17 cellular contexts compared by ENCODE assay signal in genomic region chr18:11175266-11175947, GRCh38. TPM values are rescaled to one million over a fixed set of nuclear protein-coding genes. Genes with fewer than 3 reads are reported as not detected.
DNase-seq lines count a peak whose midpoint lies in the region; ATAC-seq, FAIRE-seq and TF ChIP-seq lines count a peak whose summit lies in the region.
"Had no signal": no experiment of that assay in that cellular context is flagged by ENCODE, and none has a peak within 500 bp of the region (broad histone marks: within the 10 kb centered on the region; RNA-seq: fewer than 3 reads in every experiment).

No MANE protein-coding gene starts in this region.

- no peak for FAIRE-seq in HepG2 (lab: Jason Lieb, UNC)
- FAIRE-seq: GM12892 had no signal

- H3K9me3 Mint-ChIP-seq in chondrocyte (ENCODE audit: low read depth) = peaks cover 3% of the 10 kb centered on the region
- H3K9me3 Mint-ChIP-seq in neural progenitor cell = no peaks in the 10 kb centered on the region
- no peaks in the 10 kb centered on the region for H3K9me3 Mint-ChIP-seq in natural killer cell treated with Interleukin-12 subunit alpha and Interleukin-12 subunit beta and Interleukin-15 and Interleukin-18, amount 100 ng/mL, for 72 hours
- no peaks in the 10 kb centered on the region for H3K9me3 Mint-ChIP-seq in activated CD8-positive, alpha-beta memory T cell treated with anti-CD3 and anti-CD28 coated beads, Interleukin-2, amount 10 ng/mL, durations not matched to agents 7 days and 5 days (ENCODE audit: low read depth)
- H3K9me3 Mint-ChIP-seq: dendritic cell treated with granulocyte-macrophage colony-stimulating factor and Interleukin-4, amounts not matched to agents 40 ng/mL and 50 ng/mL, for 4 days had no signal

- no peak for TF ChIP-seq CTCF in HepG2 (CRISPR knock-in tag; IDR thresholded peaks at IDR 0.05)
- TF ChIP-seq CTCF in right lobe of liver (IDR thresholded peaks at IDR 0.05) = no peak
- peak; percentile 5 for TF ChIP-seq CTCF in chondrocyte (IDR thresholded peaks at IDR 0.05)
- no peak for TF ChIP-seq CTCF in neural progenitor cell (IDR thresholded peaks at IDR 0.05)

- peak overlapping the region; percentile 32 for H3K4me3 Mint-ChIP-seq in chondrocyte (ENCODE audit: unreplicated experiment)
- H3K4me3 Mint-ChIP-seq in neural progenitor cell = no peak overlapping the region
- no peak overlapping the region for H3K4me3 Mint-ChIP-seq in natural killer cell treated with Interleukin-12 subunit alpha and Interleukin-12 subunit beta and Interleukin-15 and Interleukin-18, amount 100 ng/mL, for 72 hours
- H3K4me3 Mint-ChIP-seq in activated CD8-positive, alpha-beta memory T cell treated with anti-CD3 and anti-CD28 coated beads, Interleukin-2, amount 10 ng/mL, durations not matched to agents 7 days and 5 days = no peak overlapping the region
- H3K4me3 Mint-ChIP-seq: dendritic cell treated with granulocyte-macrophage colony-stimulating factor and Interleukin-4, amounts not matched to agents 40 ng/mL and 50 ng/mL, for 4 days; naive B cell had no signal

- CTCF ChIA-PET in HepG2 (lab: Yijun Ruan, JAX; ENCODE audit: low intra/inter-chr PET ratio, low total read pairs) = no interaction called here
- CTCF ChIA-PET in activated CD8-positive, alpha-beta memory T cell treated with anti-CD3 and anti-CD28 coated beads, Interleukin-2, amount 10 ng/mL, durations not matched to agents 7 days and 5 days (lab: Charles Lee) = no interaction called here

- no peak for TF ChIP-seq RAD21 in HepG2 (CRISPR knock-in tag; IDR thresholded peaks at IDR 0.05)

- H3K27ac Mint-ChIP-seq in chondrocyte (ENCODE audit: unreplicated experiment) (peak overlapping the region; percentile 97), neural progenitor cell (no peak overlapping the region)
- H3K27ac Mint-ChIP-seq in natural killer cell treated with Interleukin-12 subunit alpha and Interleukin-12 subunit beta and Interleukin-15 and Interleukin-18, amount 100 ng/mL, for 72 hours = no peak overlapping the region
- no peak overlapping the region for H3K27ac Mint-ChIP-seq in activated CD8-positive, alpha-beta memory T cell treated with anti-CD3 and anti-CD28 coated beads, Interleukin-2, amount 10 ng/mL, durations not matched to agents 7 days and 5 days
- H3K27ac Mint-ChIP-seq: activated naive CD4-positive, alpha-beta T cell treated with anti-CD3 and anti-CD28 coated beads, Interleukin-2, amount 50 U/mL, for 72 hours; dendritic cell treated with granulocyte-macrophage colony-stimulating factor and Interleukin-4, amounts not matched to agents 40 ng/mL and 50 ng/mL, for 4 days; naive B cell had no signal

- peaks cover 62% of the 10 kb centered on the region for H3K4me1 Mint-ChIP-seq in chondrocyte (ENCODE audit: low read depth)
- no peaks in the 10 kb centered on the region for H3K4me1 Mint-ChIP-seq in neural progenitor cell
- no peaks in the 10 kb centered on the region for H3K4me1 Mint-ChIP-seq in natural killer cell treated with Interleukin-12 subunit alpha and Interleukin-12 subunit beta and Interleukin-15 and Interleukin-18, amount 100 ng/mL, for 72 hours (ENCODE audit: low read depth in 2 of 2)
- no peaks in the 10 kb centered on the region for H3K4me1 Mint-ChIP-seq in activated CD8-positive, alpha-beta memory T cell treated with anti-CD3 and anti-CD28 coated beads, Interleukin-2, amount 10 ng/mL, durations not matched to agents 7 days and 5 days
- H3K4me1 Mint-ChIP-seq: naive B cell had no signal

- TF ChIP-seq POLR2A in HepG2 (IDR thresholded peaks at IDR 0.05; ENCODE audit: insufficient read depth in 1 of 2, low read depth in 2 of 2, low read length in 2 of 2) (no peak), right lobe of liver (IDR thresholded peaks at IDR 0.05) (no peak)

- H4K20me1 ChIP-seq in HepG2 (ENCODE audit: insufficient read depth, low read length) (no peaks in the 10 kb centered on the region), neural progenitor cell (ENCODE audit: low read depth) (no peaks in the 10 kb centered on the region)

- H3K9ac ChIP-seq in HepG2 (ENCODE audit: insufficient read depth, low read depth, low read length) (no peak overlapping the region), neural progenitor cell (no peak overlapping the region)

- H3K27me3 ChIP-seq in HepG2 (ENCODE audit: control insufficient read depth in 1 of 2, insufficient read depth in 2 of 2, low read length in 2 of 2) (no peaks in the 10 kb centered on the region), right lobe of liver (no peaks in the 10 kb centered on the region), neural progenitor cell (no peaks in the 10 kb centered on the region)
- H3K27me3 ChIP-seq: thyroid gland had no signal

- H3K36me3 Mint-ChIP-seq in chondrocyte (ENCODE audit: low read depth) (peaks cover 2% of the 10 kb centered on the region), neural progenitor cell (no peaks in the 10 kb centered on the region)
- no peaks in the 10 kb centered on the region for H3K36me3 Mint-ChIP-seq in natural killer cell treated with Interleukin-12 subunit alpha and Interleukin-12 subunit beta and Interleukin-15 and Interleukin-18, amount 100 ng/mL, for 72 hours
- H3K36me3 Mint-ChIP-seq in activated CD8-positive, alpha-beta memory T cell treated with anti-CD3 and anti-CD28 coated beads, Interleukin-2, amount 10 ng/mL, durations not matched to agents 7 days and 5 days = no peaks in the 10 kb centered on the region
- H3K36me3 Mint-ChIP-seq: activated naive CD4-positive, alpha-beta T cell treated with anti-CD3 and anti-CD28 coated beads, Interleukin-2, amount 50 U/mL, for 72 hours; naive B cell had no signal

- in situ Hi-C loops in HepG2 (cut with HindIII; ENCODE audit: extremely low pct_ligation_motif_present, low pct_unique_long_range_greater_than_20kb) (no loop called here), ACHN (cut with HindIII; ENCODE audit: low pct_ligation_motif_present, low pct_unique_long_range_greater_than_20kb, low sequenced_read_pairs) (no loop called here)

- no peak for TF ChIP-seq EP300 in HepG2 (IDR thresholded peaks at IDR 0.05; ENCODE audit: low read depth in 2 of 2, low read length in 2 of 2)
- no peak for TF ChIP-seq EP300 in HepG2 (CRISPR knock-in tag; IDR thresholded peaks at IDR 0.05; ENCODE audit: borderline replicate concordance)

- H2AFZ ChIP-seq in HepG2 (ENCODE audit: low read length) = no peak overlapping the region
- H2AFZ ChIP-seq in neural progenitor cell (replicated peaks) = peak overlapping the region; percentile 82

- ATAC-seq in HepG2 = no peak
- no peak for ATAC-seq in right lobe of liver
- no peak for ATAC-seq in natural killer cell treated with Interleukin-12 subunit alpha and Interleukin-12 subunit beta and Interleukin-15 and Interleukin-18, amount 100 ng/mL, for 72 hours
- ATAC-seq in activated CD8-positive, alpha-beta memory T cell treated with anti-CD3 and anti-CD28 coated beads, Interleukin-2, amount 10 ng/mL, durations not matched to agents 7 days and 5 days = no peak
- ATAC-seq: activated naive CD4-positive, alpha-beta T cell treated with anti-CD3 and anti-CD28 coated beads, Interleukin-2, amount 50 U/mL, for 72 hours had no signal

- H3K4me1 ChIP-seq in HepG2 (ENCODE audit: insufficient read depth, low read length) (peaks cover 24% of the 10 kb centered on the region), right lobe of liver (no peaks in the 10 kb centered on the region), neural progenitor cell (no peaks in the 10 kb centered on the region)
- H3K4me1 ChIP-seq: thyroid gland had no signal

- BruUV-seq in HepG2 (replicated peaks; lab: Mats Ljungman, UMichigan) = no TSS peak

- no peak for DNase-seq in HepG2 (ENCODE audit: low spot score)
- no peak for DNase-seq in right lobe of liver
- DNase-seq in chondrocyte (ENCODE audit: low spot score) = no peak
- DNase-seq in neural progenitor cell (ENCODE audit: low spot score) = no peak
- DNase-seq in ACHN = no peak
- no peak for DNase-seq in natural killer cell treated with Interleukin-12 subunit alpha and Interleukin-12 subunit beta and Interleukin-15 and Interleukin-18, amount 100 ng/mL, for 72 hours (ENCODE audit: low spot score)
- no peak for DNase-seq in DMS153 (lab: John Stamatoyannopoulos, UW)
- DNase-seq in activated CD8-positive, alpha-beta memory T cell treated with anti-CD3 and anti-CD28 coated beads, Interleukin-2, amount 10 ng/mL, durations not matched to agents 7 days and 5 days = no peak
- DNase-seq: activated CD8-positive, alpha-beta memory T cell treated with anti-CD3 and anti-CD28 coated beads, Interleukin-2, amount 50 U/mL, for 48 hours; DMS53; naive B cell; NCI-H2107; thyroid gland had no signal

- no peaks in the 10 kb centered on the region for H3K27me3 Mint-ChIP-seq in chondrocyte (ENCODE audit: low read depth)
- H3K27me3 Mint-ChIP-seq in neural progenitor cell (ENCODE audit: insufficient read depth, low read depth) = no peaks in the 10 kb centered on the region
- H3K27me3 Mint-ChIP-seq in natural killer cell treated with Interleukin-12 subunit alpha and Interleukin-12 subunit beta and Interleukin-15 and Interleukin-18, amount 100 ng/mL, for 72 hours = no peaks in the 10 kb centered on the region
- H3K27me3 Mint-ChIP-seq in activated CD8-positive, alpha-beta memory T cell treated with anti-CD3 and anti-CD28 coated beads, Interleukin-2, amount 10 ng/mL, durations not matched to agents 7 days and 5 days = no peaks in the 10 kb centered on the region
- H3K27me3 Mint-ChIP-seq: dendritic cell treated with granulocyte-macrophage colony-stimulating factor and Interleukin-4, amounts not matched to agents 40 ng/mL and 50 ng/mL, for 4 days; naive B cell had no signal

- H3K4me2 ChIP-seq in HepG2 (ENCODE audit: low read depth, low read length) (no peak overlapping the region), neural progenitor cell (no peak overlapping the region)

- 28% methylated on average over 4 of the region's 4 CpGs for WGBS in HepG2 (ENCODE audit: low lambda C conversion rate)
- 56% methylated on average over 4 of the region's 4 CpGs for WGBS in right lobe of liver (ENCODE audit: insufficient coverage, low coverage, low lambda C conversion rate, missing lambda C conversion rate)

- no peaks in the 10 kb centered on the region for H3F3A ChIP-seq in neural progenitor cell (ENCODE audit: low read depth)

- H3K9me3 ChIP-seq in HepG2 (ENCODE audit: low read length) (no peaks in the 10 kb centered on the region), right lobe of liver (no peaks in the 10 kb centered on the region), neural progenitor cell (ENCODE audit: low read depth) (no peaks in the 10 kb centered on the region)
- H3K9me3 ChIP-seq: thyroid gland had no signal

- H3K4me3 ChIP-seq in HepG2 (replicated peaks in 1 of 3; ENCODE audit: insufficient read depth in 1 of 3, low read depth in 2 of 3, low read length in 3 of 3) = no peak overlapping the region
- H3K4me3 ChIP-seq in right lobe of liver = no peak overlapping the region
- H3K4me3 ChIP-seq in neural progenitor cell = no peak overlapping the region
- H3K4me3 ChIP-seq: thyroid gland had no signal

- no peaks in the 10 kb centered on the region for H3K36me3 ChIP-seq in HepG2 (replicated peaks in 1 of 2; ENCODE audit: control insufficient read depth in 1 of 2, insufficient read depth in 2 of 2, low read length in 2 of 2)
- H3K36me3 ChIP-seq in right lobe of liver = no peaks in the 10 kb centered on the region
- no peaks in the 10 kb centered on the region for H3K36me3 ChIP-seq in neural progenitor cell
- H3K36me3 ChIP-seq: thyroid gland had no signal

- POLR2A ChIA-PET in HepG2 (lab: Yijun Ruan, JAX) = no interaction called here

- H3K79me2 ChIP-seq in HepG2 (ENCODE audit: insufficient read depth, low read length) = no peaks in the 10 kb centered on the region
- no peaks in the 10 kb centered on the region for H3K79me2 ChIP-seq in neural progenitor cell (ENCODE audit: low read depth)

- H3K27ac ChIP-seq in HepG2 (ENCODE audit: extremely low read length, insufficient read depth, low read length) (no peak overlapping the region), right lobe of liver (no peak overlapping the region), neural progenitor cell (no peak overlapping the region)
- H3K27ac ChIP-seq: VCaP had no signal

- intact Hi-C loops in HepG2 (cut with micrococcal nuclease; ENCODE audit: unreplicated experiment) = no loop called here
- intact Hi-C loops in right lobe of liver (cut with DNase I) = no loop called here

RNA-seq across cellular contexts. Expression of gene PIEZO2, which starts 26.0 kb away (rescaled TPM):
- total RNA-seq in HepG2 (2016; rRNA removed; fragmentation: Illumina TruSeq; extraction: Trizol) (25.5 and 27.2 TPM in 2 replicates), right lobe of liver (10 to 100 TPM in 3 of 6 experiments, 1 to 10 TPM in 3; 6.6 to 16.9 (median 10.1) TPM), chondrocyte (115 to 147 TPM (median 142 TPM) in 3 replicates), neural progenitor cell (ENCODE audit: low replicate concordance) (4.2 and 4.4 TPM in 2 replicates)
- total RNA-seq in HepG2 (2016; cell fraction: cytosol; rRNA removed; fragmentation: Illumina TruSeq; extraction: Trizol; ENCODE audit: low read depth) = 4.1 and 5.8 TPM in 2 replicates
- total RNA-seq in HepG2 (2016; cell fraction: insoluble cytoplasmic fraction; rRNA removed; fragmentation: Illumina TruSeq; extraction: Trizol) = 24.4 and 26.8 TPM in 2 replicates
- total RNA-seq in HepG2 (2016; cell fraction: membrane; rRNA removed; fragmentation: Illumina TruSeq; extraction: Trizol) = 8.1 and 8.3 TPM in 2 replicates
- total RNA-seq in HepG2 (2016; cell fraction: nucleus; rRNA removed; fragmentation: Illumina TruSeq; extraction: Trizol) = 50.2 and 51.9 TPM in 2 replicates
- polyA plus RNA-seq in HepG2 (2011; rRNA removed) = 15.2 and 15.3 TPM in 2 replicates
- 14.0 and 14.4 TPM in 2 replicates for polyA plus RNA-seq in HepG2 (2011; cell fraction: cytosol; rRNA removed)
- polyA plus RNA-seq in HepG2 (2011; cell fraction: nucleus; rRNA removed) = 40.5 and 45.2 TPM in 2 replicates
- polyA plus RNA-seq in HepG2 (2012) = 12.3 and 17.3 TPM in 2 replicates
- polyA plus RNA-seq in HepG2 (2016; cell fraction: cytosol; fragmentation: Illumina TruSeq; extraction: Trizol; ENCODE audit: low read depth) = 1.0 TPM in 2 replicates
- 19.5 and 19.7 TPM in 2 replicates for polyA plus RNA-seq in HepG2 (2016; cell fraction: insoluble cytoplasmic fraction; fragmentation: Illumina TruSeq; extraction: Trizol; ENCODE audit: low read depth)
- polyA plus RNA-seq in HepG2 (2016; cell fraction: membrane; fragmentation: Illumina TruSeq; extraction: Trizol; ENCODE audit: low read depth) = 2.4 and 2.7 TPM in 2 replicates
- polyA plus RNA-seq in HepG2 (2016; cell fraction: nucleus; fragmentation: Illumina TruSeq; extraction: Trizol; ENCODE audit: insufficient read depth, low read depth) = 45.5 and 46.6 TPM in 2 replicates
- polyA minus RNA-seq in HepG2 (2011; rRNA and poly(A)+ RNA removed; ENCODE audit: low replicate concordance) = 0.26 and 56.3 TPM in 2 replicates
- polyA minus RNA-seq in HepG2 (2011; cell fraction: cytosol; rRNA and poly(A)+ RNA removed) = 27.0 and 35.0 TPM in 2 replicates
- 83.7 and 91.6 TPM in 2 replicates for polyA minus RNA-seq in HepG2 (2011; cell fraction: nucleus; rRNA and poly(A)+ RNA removed)
- total RNA-seq in natural killer cell treated with Interleukin-12 subunit alpha and Interleukin-12 subunit beta and Interleukin-15 and Interleukin-18, amount 100 ng/mL, for 72 hours = not detected
- total RNA-seq in activated CD8-positive, alpha-beta memory T cell treated with anti-CD3 and anti-CD28 coated beads, Interleukin-2, amount 10 ng/mL, durations not matched to agents 7 days and 5 days = not detected
- total RNA-seq: activated naive CD4-positive, alpha-beta T cell treated with anti-CD3 and anti-CD28 coated beads, Interleukin-2, amount 50 U/mL, for 72 hours had no signal
